Comparison of ENCODE assay signal across 22 cellular contexts in the genomic region with DNA sequence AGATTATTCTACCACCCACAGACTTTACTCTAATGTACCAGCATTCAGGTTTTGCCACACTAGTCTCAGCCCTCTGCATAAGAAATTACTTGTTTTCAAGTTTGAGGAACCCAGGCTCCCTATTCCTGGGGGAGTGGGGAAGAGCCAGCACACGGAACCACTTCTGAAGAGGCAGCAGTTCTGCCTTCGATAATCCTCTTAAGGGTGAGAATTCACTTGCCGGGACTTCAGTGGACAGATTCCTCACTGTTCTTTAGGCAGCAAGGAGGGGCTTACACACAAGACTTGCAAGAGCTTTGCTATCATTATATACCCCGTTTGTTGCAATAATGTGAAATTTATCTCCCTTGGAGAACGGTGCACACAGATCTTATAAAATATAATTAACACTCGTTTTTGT.
DNase-seq lines count a peak whose midpoint lies in the region; ATAC-seq, FAIRE-seq and TF ChIP-seq lines count a peak whose summit lies in the region.
"Had no signal": no experiment of that assay in that cellular context is flagged by ENCODE, and none has a peak within 500 bp of the region (broad histone marks: within the 10 kb centered on the region; RNA-seq: fewer than 3 reads in every experiment).

No MANE protein-coding gene starts in this region.

- H3K4me2 ChIP-seq in neural progenitor cell (no peak overlapping the region), trophoblast cell (ENCODE audit: low read length) (no peak overlapping the region)
- H3K4me2 ChIP-seq: A549; BLaER1 treated with 17β-estradiol and CSF1 and Interleukin-3, amounts not matched to agents 10 nM and 100 nM had no signal

- H3K9me3 ChIP-seq in CD4-positive, CD25-positive, alpha-beta regulatory T cell (ENCODE audit: control insufficient read depth in 2 of 2, low read length in 2 of 2): no peaks in the 10 kb centered on the region
- no peaks in the 10 kb centered on the region for H3K9me3 ChIP-seq in neural progenitor cell (ENCODE audit: low read depth)
- no peaks in the 10 kb centered on the region for H3K9me3 ChIP-seq in trophoblast cell (ENCODE audit: insufficient read depth, low read depth, low read length)
- H3K9me3 ChIP-seq: A549; BLaER1 treated with 17β-estradiol and CSF1 and Interleukin-3, amounts not matched to agents 10 nM and 100 nM had no signal

- no peak overlapping the region for H3K27ac ChIP-seq in CD4-positive, CD25-positive, alpha-beta regulatory T cell (ENCODE audit: insufficient read depth, low read length, poor library complexity, severe bottlenecking)
- H3K27ac ChIP-seq in neural progenitor cell: no peak overlapping the region
- H3K27ac ChIP-seq in substantia nigra (ENCODE audit: low read depth, low read length, poor library complexity, severe bottlenecking): no peak overlapping the region
- H3K27ac ChIP-seq in trophoblast cell (ENCODE audit: low read depth, low read length): no peak overlapping the region
- H3K27ac ChIP-seq: 22Rv1; A549; BLaER1 treated with 17β-estradiol and CSF1 and Interleukin-3, amounts not matched to agents 10 nM and 100 nM; C4-2B had no signal

- H3K4me1 ChIP-seq in CD4-positive, CD25-positive, alpha-beta regulatory T cell (ENCODE audit: control insufficient read depth, insufficient read depth, low read length, poor library complexity, severe bottlenecking): no peaks in the 10 kb centered on the region
- H3K4me1 ChIP-seq in neural progenitor cell (peaks cover 4% of the 10 kb centered on the region), trophoblast cell (ENCODE audit: control insufficient read depth in 1 of 2, insufficient read depth in 2 of 2, low read length in 2 of 2) (no peaks in the 10 kb centered on the region)
- H3K4me1 ChIP-seq: A549; BLaER1 treated with 17β-estradiol and CSF1 and Interleukin-3, amounts not matched to agents 10 nM and 100 nM had no signal

- H3K9me3 Mint-ChIP-seq in CD4-positive, CD25-positive, alpha-beta regulatory T cell: no peaks in the 10 kb centered on the region
- no peaks in the 10 kb centered on the region for H3K9me3 Mint-ChIP-seq in neural progenitor cell
- H3K9me3 Mint-ChIP-seq: CD4-positive, alpha-beta memory T cell; CD8-positive, alpha-beta memory T cell had no signal

- no peak overlapping the region for H2BK120ac ChIP-seq in trophoblast cell (ENCODE audit: insufficient read depth, low read length, poor library complexity)

- TF ChIP-seq CTCF in D721Med (IDR thresholded peaks at IDR 0.05; ENCODE audit: insufficient read depth, missing control alignments) (no peak), neural progenitor cell (IDR thresholded peaks at IDR 0.05) (no peak)

- no peak overlapping the region for H2AK5ac ChIP-seq in trophoblast cell (ENCODE audit: low read length)

- H2AFZ ChIP-seq in neural progenitor cell (replicated peaks) (no peak overlapping the region), trophoblast cell (ENCODE audit: insufficient read depth, low read length, poor library complexity) (no peak overlapping the region)

- no peak overlapping the region for H3K4me3 Mint-ChIP-seq in CD4-positive, CD25-positive, alpha-beta regulatory T cell
- no peak overlapping the region for H3K4me3 Mint-ChIP-seq in neural progenitor cell
- H3K4me3 Mint-ChIP-seq: B cell; CD4-positive, alpha-beta memory T cell; CD8-positive, alpha-beta memory T cell had no signal

- peak overlapping the region in 2 of 3 donors; percentile 5 to 31 for H3K27ac Mint-ChIP-seq in CD4-positive, CD25-positive, alpha-beta regulatory T cell
- H3K27ac Mint-ChIP-seq in neural progenitor cell: no peak overlapping the region
- H3K27ac Mint-ChIP-seq: B cell had no signal

- H3K18ac ChIP-seq in trophoblast cell (ENCODE audit: low read length): no peak overlapping the region

- no peak overlapping the region for H4K91ac ChIP-seq in trophoblast cell (ENCODE audit: low read depth, low read length)

- no peak for FAIRE-seq in D721Med (lab: Jason Lieb, UNC)
- FAIRE-seq: A549, G401.6, GM12891, GM19239 had no signal

- no peak overlapping the region for H4K12ac ChIP-seq in trophoblast cell (ENCODE audit: low read depth, low read length)

- H3K36me3 ChIP-seq in CD4-positive, CD25-positive, alpha-beta regulatory T cell (ENCODE audit: control insufficient read depth, insufficient read depth, low read length): peaks cover 24% of the 10 kb centered on the region
- H3K36me3 ChIP-seq in neural progenitor cell (no peaks in the 10 kb centered on the region), trophoblast cell (ENCODE audit: control insufficient read depth in 1 of 2, insufficient read depth in 2 of 2, low read length in 2 of 2) (no peaks in the 10 kb centered on the region)

- H4K8ac ChIP-seq in trophoblast cell (ENCODE audit: low read depth, low read length): no peak overlapping the region

- peaks cover 0 to 3% (median under 1%) of the 10 kb centered on the region in 4 donors for H3K4me1 Mint-ChIP-seq in CD4-positive, CD25-positive, alpha-beta regulatory T cell
- H3K4me1 Mint-ChIP-seq in neural progenitor cell: peaks cover 2% of the 10 kb centered on the region
- H3K4me1 Mint-ChIP-seq: B cell; CD8-positive, alpha-beta memory T cell had no signal

- H3K27me3 Mint-ChIP-seq in CD4-positive, CD25-positive, alpha-beta regulatory T cell: no peaks in the 10 kb centered on the region
- H3K27me3 Mint-ChIP-seq in neural progenitor cell (ENCODE audit: insufficient read depth, low read depth): peaks cover 2% of the 10 kb centered on the region
- H3K27me3 Mint-ChIP-seq: B cell; CD4-positive, alpha-beta memory T cell; CD8-positive, alpha-beta memory T cell had no signal

- no peaks in the 10 kb centered on the region for H4K20me1 ChIP-seq in neural progenitor cell (ENCODE audit: low read depth)
- H4K20me1 ChIP-seq: BLaER1 treated with 17β-estradiol and CSF1 and Interleukin-3, amounts not matched to agents 10 nM and 100 nM had no signal

- H3K27me3 ChIP-seq in CD4-positive, CD25-positive, alpha-beta regulatory T cell (ENCODE audit: control insufficient read depth, insufficient read depth, low read length): no peaks in the 10 kb centered on the region
- no peaks in the 10 kb centered on the region for H3K27me3 ChIP-seq in neural progenitor cell
- H3K27me3 ChIP-seq in trophoblast cell (ENCODE audit: insufficient read depth, low read length): no peaks in the 10 kb centered on the region
- H3K27me3 ChIP-seq: BLaER1 treated with 17β-estradiol and CSF1 and Interleukin-3, amounts not matched to agents 10 nM and 100 nM had no signal

- H2BK12ac ChIP-seq in trophoblast cell (ENCODE audit: low read length): no peak overlapping the region

- no peak overlapping the region for H3K4me3 ChIP-seq in CD4-positive, CD25-positive, alpha-beta regulatory T cell (ENCODE audit: low read depth, low read length)
- H3K4me3 ChIP-seq in neural progenitor cell (no peak overlapping the region), trophoblast cell (ENCODE audit: low read depth, low read length) (no peak overlapping the region)
- H3K4me3 ChIP-seq: A549; BLaER1 treated with 17β-estradiol and CSF1 and Interleukin-3, amounts not matched to agents 10 nM and 100 nM had no signal

- H3K9ac ChIP-seq in neural progenitor cell (no peak overlapping the region), trophoblast cell (ENCODE audit: low read length) (no peak overlapping the region)
- H3K9ac ChIP-seq: BLaER1 treated with 17β-estradiol and CSF1 and Interleukin-3, amounts not matched to agents 10 nM and 100 nM had no signal

- H3K79me1 ChIP-seq in trophoblast cell (ENCODE audit: low read length): no peaks in the 10 kb centered on the region

- no peak overlapping the region for H3K23ac ChIP-seq in trophoblast cell (ENCODE audit: low read length)

- no peak for ATAC-seq in CD4-positive, CD25-positive, alpha-beta regulatory T cell (ENCODE audit: low read depth in 2 of 2)
- ATAC-seq: A549 had no signal

- H3K14ac ChIP-seq in trophoblast cell (ENCODE audit: low read length): no peak overlapping the region

- peaks cover 41% of the 10 kb centered on the region for H3K36me3 Mint-ChIP-seq in CD4-positive, CD25-positive, alpha-beta regulatory T cell
- peaks cover 41% of the 10 kb centered on the region for H3K36me3 Mint-ChIP-seq in neural progenitor cell

- no peaks in the 10 kb centered on the region for H3K79me2 ChIP-seq in neural progenitor cell (ENCODE audit: low read depth)
- no peaks in the 10 kb centered on the region for H3K79me2 ChIP-seq in trophoblast cell (ENCODE audit: control insufficient read depth, insufficient read depth, low read length, poor library complexity)

- H3F3A ChIP-seq in neural progenitor cell (ENCODE audit: low read depth): no peaks in the 10 kb centered on the region

- DNase-seq in CD4-positive, CD25-positive, alpha-beta regulatory T cell: no peak
- DNase-seq in D721Med (ENCODE audit: insufficient read length, low spot score) (peak; percentile 56), NCI-H82 treated with DMSO at 0.1 percent for 48 hours (lab: John Stamatoyannopoulos, UW; ENCODE audit: unreplicated experiment) (peak; percentile 55), neural progenitor cell (ENCODE audit: low spot score) (peak; percentile 35), substantia nigra (lab: John Stamatoyannopoulos, UW) (no peak), trophoblast cell (no peak), GOT3 (lab: John Stamatoyannopoulos, UW) (no peak)
- DNase-seq: AML-193; CD4-positive, alpha-beta memory T cell; CD8-positive, alpha-beta memory T cell; COR-L47; DMS 273 treated with DMSO at 0.1 percent for 48 hours; DMS79 treated with DMSO at 0.1 percent for 48 hours; GF-D8 had no signal

- WGBS in trophoblast cell (ENCODE audit: extremely low coverage, insufficient coverage, insufficient read length): no CpG with 5 or more reads among the region's 6 CpGs

- H3K4ac ChIP-seq in trophoblast cell (ENCODE audit: low read depth, low read length): no peak overlapping the region

- no peak overlapping the region for H2BK5ac ChIP-seq in trophoblast cell (ENCODE audit: low read depth, low read length, poor library complexity)

Comparison
In these comparisons a context has a peak if more than half of its experiments do, and no peak if none do; other contexts are left out.
1. DNase-seq: peak in D721Med (single experiment), NCI-H82 treated with DMSO at 0.1 percent for 48 hours (single experiment) and neural progenitor cell (single experiment); none in CD4-positive, CD25-positive, alpha-beta regulatory T cell (0 of 3), substantia nigra (0 of 49), trophoblast cell (0 of 2) and GOT3 (single experiment).